In genomic region chr5:14059810-14060209, GRCh38 we compare ENCODE assay signal across 24 cellular contexts.
"Had no signal": no experiment of that assay in that cellular context is flagged by ENCODE, and none has a peak within 500 bp of the region (broad histone marks: within the 10 kb centered on the region; RNA-seq: fewer than 3 reads in every experiment).

No MANE protein-coding gene starts in this region.

- H3K27me3 Mint-ChIP-seq: type B pancreatic cell had no signal

- ATAC-seq: effector memory CD8-positive, alpha-beta T cell; natural killer cell treated with Interleukin-12 subunit alpha and Interleukin-12 subunit beta and Interleukin-15 and Interleukin-18, amount 100 ng/mL, for 72 hours; pancreas; sciatic nerve; stimulated activated memory B cell treated with anti-CD40 and anti-IgM and Interleukin-4, amounts not matched to agents 10 μg/mL and 1 μg/mL and 100 μg/mL, for 72 hours; stimulated activated naive CD8-positive, alpha-beta T cell treated with anti-CD3 and anti-CD28 coated beads, Interleukin-15, Interleukin-2, amounts not matched to agents 100 U/mL and 50 U/mL, for 24 hours had no signal

- H3K4me3 ChIP-seq: esophagus squamous epithelium, mucosa of descending colon, pancreas, testis, tibial artery had no signal

- H3K27ac Mint-ChIP-seq: effector memory CD8-positive, alpha-beta T cell; immature natural killer cell; mesothelial cell of epicardium; natural killer cell treated with Interleukin-12 subunit alpha and Interleukin-12 subunit beta and Interleukin-15 and Interleukin-18, amount 100 ng/mL, for 72 hours; stimulated activated memory B cell treated with anti-CD40 and anti-IgM and Interleukin-4, amounts not matched to agents 10 μg/mL and 1 μg/mL and 100 μg/mL, for 72 hours; type B pancreatic cell had no signal

- H3K4me1 Mint-ChIP-seq: immature natural killer cell; naive B cell; neural crest cell; stimulated activated memory B cell treated with anti-CD40 and anti-IgM and Interleukin-4, amounts not matched to agents 10 μg/mL and 1 μg/mL and 100 μg/mL, for 72 hours had no signal

- H3K27ac ChIP-seq: esophagus squamous epithelium, neutrophil, pancreas, testis, tibial artery had no signal

- H3K36me3 ChIP-seq: esophagus squamous epithelium, neutrophil, pancreas, tibial artery had no signal

- H3K9me3 Mint-ChIP-seq: type B pancreatic cell had no signal

- H3K27me3 ChIP-seq: esophagus squamous epithelium, neutrophil, pancreas, testis, tibial artery had no signal

- H3K4me1 ChIP-seq: esophagus squamous epithelium, pancreas, testis, tibial artery had no signal

- DNase-seq: cortex of kidney; effector memory CD8-positive, alpha-beta T cell; esophagus squamous epithelium; foreskin melanocyte; hypothalamus; immature natural killer cell; mesenchymal stem cell; mucosa of descending colon; naive B cell; pancreas; retina; stimulated activated CD4-positive, alpha-beta T cell treated with anti-CD3 and anti-CD28 coated beads, Interleukin-2, amount 100 ng/mL, for 24 hours; stimulated activated CD4-positive, alpha-beta T cell treated with anti-CD3 and anti-CD28 coated beads, Interleukin-4, amount 100 ng/mL, for 4 hours; stimulated activated naive CD8-positive, alpha-beta T cell treated with anti-CD3 and anti-CD28 coated beads, Interleukin-15, Interleukin-2, amounts not matched to agents 100 U/mL and 50 U/mL, for 24 hours; substantia nigra; testis; tibial artery had no signal

- H3K9me3 ChIP-seq: esophagus squamous epithelium, mucosa of descending colon, neutrophil, pancreas, testis, tibial artery had no signal

- H3K4me3 Mint-ChIP-seq: effector memory CD8-positive, alpha-beta T cell; immature natural killer cell; mesothelial cell of epicardium; naive B cell; natural killer cell treated with Interleukin-12 subunit alpha and Interleukin-12 subunit beta and Interleukin-15 and Interleukin-18, amount 100 ng/mL, for 72 hours; neural crest cell; stimulated activated memory B cell treated with anti-CD40 and anti-IgM and Interleukin-4, amounts not matched to agents 10 μg/mL and 1 μg/mL and 100 μg/mL, for 72 hours; type B pancreatic cell had no signal

- H3K36me3 Mint-ChIP-seq: immature natural killer cell; mesothelial cell of epicardium; natural killer cell treated with Interleukin-12 subunit alpha and Interleukin-12 subunit beta and Interleukin-15 and Interleukin-18, amount 100 ng/mL, for 72 hours; stimulated activated memory B cell treated with anti-CD40 and anti-IgM and Interleukin-4, amounts not matched to agents 10 μg/mL and 1 μg/mL and 100 μg/mL, for 72 hours; type B pancreatic cell had no signal
